27 cellular contexts compared by ENCODE assay signal in genomic region chr14:103840016-103840415, GRCh38.
"Had no signal": no experiment of that assay in that cellular context is flagged by ENCODE, and none has a peak within 500 bp of the region (broad histone marks: within the 10 kb centered on the region; RNA-seq: fewer than 3 reads in every experiment).

No MANE protein-coding gene starts in this region.

- H3K27ac Mint-ChIP-seq: activated naive CD4-positive, alpha-beta T cell treated with anti-CD3 and anti-CD28 coated beads, Interleukin-2, amount 10 ng/mL, durations not matched to agents 7 days and 5 days; stimulated activated memory B cell treated with anti-CD40 and anti-IgM and Interleukin-4, amounts not matched to agents 10 μg/mL and 1 μg/mL and 100 μg/mL, for 72 hours had no signal

- H3K4me3 ChIP-seq: coronary artery, heart right ventricle, left lung, lung, sigmoid colon, tibial artery, upper lobe of right lung had no signal

- H3K27me3 Mint-ChIP-seq: activated naive CD4-positive, alpha-beta T cell treated with anti-CD3 and anti-CD28 coated beads, Interleukin-2, amount 10 ng/mL, durations not matched to agents 7 days and 5 days; activated naive CD8-positive, alpha-beta T cell treated with anti-CD3 and anti-CD28 coated beads, Interleukin-2, amount 10 ng/mL, durations not matched to agents 7 days and 5 days; stimulated activated memory B cell treated with anti-CD40 and anti-IgM and Interleukin-4, amounts not matched to agents 10 μg/mL and 1 μg/mL and 100 μg/mL, for 72 hours; stimulated activated naive CD8-positive, alpha-beta T cell treated with anti-CD3 and anti-CD28 coated beads, Interleukin-15, amount 100 ng/mL, for 72 hours had no signal

- H3K36me3 ChIP-seq: left lung, sigmoid colon, tibial artery, upper lobe of right lung had no signal

- H3K9me3 Mint-ChIP-seq: activated naive CD4-positive, alpha-beta T cell treated with anti-CD3 and anti-CD28 coated beads, Interleukin-2, amount 10 ng/mL, durations not matched to agents 7 days and 5 days; activated naive CD8-positive, alpha-beta T cell treated with anti-CD3 and anti-CD28 coated beads, Interleukin-2, amount 10 ng/mL, durations not matched to agents 7 days and 5 days; nephron; stimulated activated memory B cell treated with anti-CD40 and anti-IgM and Interleukin-4, amounts not matched to agents 10 μg/mL and 1 μg/mL and 100 μg/mL, for 72 hours; stimulated activated naive CD8-positive, alpha-beta T cell treated with anti-CD3 and anti-CD28 coated beads, Interleukin-15, amount 100 ng/mL, for 72 hours had no signal

- H3K4me1 ChIP-seq: sigmoid colon, tibial artery had no signal

- H3K36me3 Mint-ChIP-seq: activated naive CD4-positive, alpha-beta T cell treated with anti-CD3 and anti-CD28 coated beads, Interleukin-2, amount 10 ng/mL, durations not matched to agents 7 days and 5 days had no signal

- H3K9me3 ChIP-seq: heart right ventricle, left lung, sigmoid colon, tibial artery, upper lobe of right lung had no signal

- ATAC-seq: heart right ventricle; stimulated activated memory B cell treated with anti-CD40 and anti-IgM and Interleukin-4, amounts not matched to agents 10 μg/mL and 1 μg/mL and 100 μg/mL, for 72 hours; stimulated activated naive CD8-positive, alpha-beta T cell treated with anti-CD3 and anti-CD28 coated beads, Interleukin-15, amount 100 ng/mL, for 72 hours; upper lobe of right lung had no signal

- H3K4me1 Mint-ChIP-seq: activated naive CD4-positive, alpha-beta T cell treated with anti-CD3 and anti-CD28 coated beads, Interleukin-2, amount 10 ng/mL, durations not matched to agents 7 days and 5 days had no signal

- H3K27ac ChIP-seq: coronary artery, sigmoid colon, tibial artery, upper lobe of right lung, VCaP had no signal

- H3K4me3 Mint-ChIP-seq: activated naive CD4-positive, alpha-beta T cell treated with anti-CD3 and anti-CD28 coated beads, Interleukin-2, amount 10 ng/mL, durations not matched to agents 7 days and 5 days; activated naive CD8-positive, alpha-beta T cell treated with anti-CD3 and anti-CD28 coated beads, Interleukin-2, amount 10 ng/mL, durations not matched to agents 7 days and 5 days; nephron; stimulated activated memory B cell treated with anti-CD40 and anti-IgM and Interleukin-4, amounts not matched to agents 10 μg/mL and 1 μg/mL and 100 μg/mL, for 72 hours; stimulated activated naive CD8-positive, alpha-beta T cell treated with anti-CD3 and anti-CD28 coated beads, Interleukin-15, amount 100 ng/mL, for 72 hours had no signal

- H3K27me3 ChIP-seq: sigmoid colon, tibial artery, upper lobe of right lung had no signal

- DNase-seq: activated CD4-positive, alpha-beta T cell treated with anti-CD3 and anti-CD28 coated beads for 4 hours; activated CD4-positive, alpha-beta T cell treated with anti-CD3 and anti-CD28 coated beads, Interleukin-2, amount 50 U/mL, for 4 hours; activated effector memory CD4-positive, alpha-beta T cell treated with anti-CD3 and anti-CD28 coated beads, Interleukin-2, amount 50 U/mL, for 16 hours; activated naive CD4-positive, alpha-beta T cell treated with anti-CD3 and anti-CD28 coated beads, Interleukin-2, amount 10 ng/mL, durations not matched to agents 7 days and 5 days; activated naive CD8-positive, alpha-beta T cell treated with anti-CD3 and anti-CD28 coated beads, Interleukin-2, amount 10 ng/mL, durations not matched to agents 7 days and 5 days; activated T-cell treated with anti-CD3 and anti-CD28 coated beads for 4 hours; amygdala; foreskin melanocyte; heart right ventricle; kidney glomerular epithelial cell; left lung; posterior cingulate gyrus; sigmoid colon; small intestine; stimulated activated CD4-positive, alpha-beta T cell treated with anti-CD3 and anti-CD28 coated beads, Interleukin-1b, Interleukin-23, amount 100 ng/mL, for 48 hours; stimulated activated CD4-positive, alpha-beta T cell treated with anti-CD3 and anti-CD28 coated beads, Interleukin-4, amount 100 ng/mL, for 4 hours; stimulated activated CD8-positive, alpha-beta memory T cell treated with anti-CD3 and anti-CD28 coated beads, Interleukin-4, amount 100 ng/mL, for 48 hours; stimulated activated naive CD8-positive, alpha-beta T cell treated with anti-CD3 and anti-CD28 coated beads, Interleukin-15, amount 100 ng/mL, for 72 hours; substantia nigra; T-helper 1 cell; tibial artery had no signal
